8 cellular contexts compared by ENCODE assay signal in the genomic region with DNA sequence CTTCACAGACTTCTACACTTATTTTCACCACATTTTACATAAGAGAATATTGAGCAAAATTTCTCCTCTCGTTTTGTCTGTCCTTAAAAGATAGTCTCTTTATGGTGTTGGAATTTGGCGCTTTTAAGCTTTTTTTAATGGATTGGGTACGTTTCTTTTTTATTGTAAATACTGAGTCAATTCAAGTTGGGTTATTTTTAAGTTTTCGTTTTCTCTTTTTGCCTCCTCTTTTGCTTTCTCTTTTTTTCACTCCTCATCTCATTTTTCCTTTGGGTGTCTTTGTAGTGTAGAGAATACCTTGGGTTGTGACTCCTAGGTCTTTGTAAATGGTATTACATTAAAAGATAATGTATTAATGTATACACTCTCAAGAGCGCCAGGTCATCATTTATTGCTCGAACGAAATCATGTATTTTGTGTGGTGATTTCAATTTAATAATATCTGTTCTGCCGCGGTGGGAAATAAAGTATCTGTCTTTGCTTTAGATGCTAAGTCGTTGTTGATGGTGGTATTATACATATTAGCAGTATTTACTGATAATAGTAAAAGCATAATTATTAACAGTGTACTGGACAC. TPM values are rescaled to one million over a fixed set of nuclear protein-coding genes. Genes with fewer than 3 reads are reported as not detected.
DNase-seq lines count a peak whose midpoint lies in the region; ATAC-seq and TF ChIP-seq lines count a peak whose summit lies in the region.

No MANE protein-coding gene starts in this region.

- H3K9ac ChIP-seq in HUES6 (ENCODE audit: low read length): peak overlapping the region; percentile 97
- peak overlapping the region; percentile 98 to 99 for H3K9ac ChIP-seq in colonic mucosa (ENCODE audit: low read depth in 2 of 2, low read length in 2 of 2)
- peak overlapping the region; percentile 84 for H3K9ac ChIP-seq in mucosa of stomach (ENCODE audit: low read length)

- DNase-seq in A673 (ENCODE audit: low spot score): no peak
- DNase-seq in colonic mucosa: no peak
- no peak for DNase-seq in NCI-H2029 (lab: John Stamatoyannopoulos, UW)
- no peak for DNase-seq in kidney glomerular epithelial cell (lab: John Stamatoyannopoulos, UW)

- CTCF ChIA-PET in A673 (lab: Charles Lee): interaction anchor here (0.8 kb wide), 1 partner anchor 19 kb away, joined by 3 read pairs; no protein-coding TSS in a partner anchor

- peaks cover 15% of the 10 kb centered on the region for H3K4me1 ChIP-seq in A673 (ENCODE audit: insufficient read depth, low read length, poor library complexity, severe bottlenecking)
- H3K4me1 ChIP-seq in HUES6 (ENCODE audit: control insufficient read depth, insufficient read depth, low read length): peaks cover 29% of the 10 kb centered on the region
- peaks cover 3% of the 10 kb centered on the region for H3K4me1 ChIP-seq in colonic mucosa
- no peaks in the 10 kb centered on the region for H3K4me1 ChIP-seq in mucosa of stomach (ENCODE audit: control insufficient read depth, insufficient read depth, low read length)

- H3K9me3 ChIP-seq in A673 (ENCODE audit: low read depth, low read length, poor library complexity, severe bottlenecking) (no peaks in the 10 kb centered on the region), HUES6 (ENCODE audit: control insufficient read depth, insufficient read depth, low read depth, low read length) (no peaks in the 10 kb centered on the region), colonic mucosa (no peaks in the 10 kb centered on the region), mucosa of stomach (ENCODE audit: control insufficient read depth, low read length) (no peaks in the 10 kb centered on the region)

- intact Hi-C loops in A673 (cut with micrococcal nuclease; ENCODE audit: unreplicated experiment) (no loop called here), colonic mucosa (cut with DNase I) (no loop called here)

- H3K36me3 ChIP-seq in A673 (ENCODE audit: insufficient read depth, low read length, poor library complexity, severe bottlenecking) (peaks cover 22% of the 10 kb centered on the region), HUES6 (ENCODE audit: control insufficient read depth, insufficient read depth, low read length) (peaks cover 20% of the 10 kb centered on the region), colonic mucosa (no peaks in the 10 kb centered on the region), mucosa of stomach (ENCODE audit: control insufficient read depth, insufficient read depth, low read length) (no peaks in the 10 kb centered on the region)

- POLR2A ChIA-PET in A673 (lab: Charles Lee; ENCODE audit: low non-redundant PET): no interaction called here

- ATAC-seq in GM21360 (IDR thresholded peaks at IDR 0.05; ENCODE audit: unreplicated experiment) (no peak), GM21529 (IDR thresholded peaks at IDR 0.05; ENCODE audit: unreplicated experiment) (no peak)

- H3K27me3 ChIP-seq in A673 (replicated peaks; ENCODE audit: insufficient read depth, low read depth, low read length, poor library complexity) (no peaks in the 10 kb centered on the region), HUES6 (ENCODE audit: control insufficient read depth, insufficient read depth, low read length) (no peaks in the 10 kb centered on the region), colonic mucosa (no peaks in the 10 kb centered on the region), mucosa of stomach (ENCODE audit: control insufficient read depth, insufficient read depth, low read length) (no peaks in the 10 kb centered on the region)

- H3K4me3 ChIP-seq in A673 (ENCODE audit: low read depth, low read length, poor library complexity, severe bottlenecking) (peak overlapping the region; percentile 93), HUES6 (ENCODE audit: low read depth, low read length) (peak overlapping the region; percentile 94), colonic mucosa (peak overlapping the region; percentile 89), mucosa of stomach (ENCODE audit: low read length) (peak overlapping the region; percentile 78)

- TF ChIP-seq CTCF in A673 (conservative IDR thresholded peaks at IDR 0.05; ENCODE audit: low read depth, low read length) (no peak), colonic mucosa (IDR thresholded peaks at IDR 0.05) (no peak)

- TSS peak; percentile 62 for BruUV-seq in A673 (replicated peaks; lab: Mats Ljungman, UMichigan)

- H3K27ac ChIP-seq in A673 (ENCODE audit: low read depth, low read length, poor library complexity, severe bottlenecking): peak overlapping the region; percentile 95
- H3K27ac ChIP-seq in HUES6 (ENCODE audit: low read depth, low read length): peak overlapping the region; percentile 85; the same call in 1 of the 2 replicates
- peak overlapping the region; percentile 71 for H3K27ac ChIP-seq in colonic mucosa

RNA-seq across cellular contexts. Expression of a gene that starts 0.8 kb away (rescaled TPM):
- total RNA-seq in A673 (2021) (57.0 and 60.1 TPM in 2 replicates), colonic mucosa (10 to 100 TPM; 38.9 to 40.1 TPM)
